Comparison of ENCODE assay signal across 8 cellular contexts in genomic region chr4:103075894-103076776, GRCh38. TPM values are rescaled to one million over a fixed set of nuclear protein-coding genes. Genes with fewer than 3 reads are reported as not detected.
DNase-seq lines count a peak whose midpoint lies in the region; ATAC-seq and TF ChIP-seq lines count a peak whose summit lies in the region.

Gene SLC9B2 (minus strand): TSS chr4:103076761. CDS start chr4:103067550, 9,211 bp downstream.

- no peaks in the 10 kb centered on the region for H3K9me3 Mint-ChIP-seq in chondrocyte (ENCODE audit: low read depth)

- peaks cover 2% of the 10 kb centered on the region for H3K36me3 Mint-ChIP-seq in chondrocyte (ENCODE audit: low read depth)

- peak; percentile 12 to 16 for DNase-seq in NCI-H187 (lab: John Stamatoyannopoulos, UW)
- DNase-seq in NCI-H187 treated with DMSO at 0.1 percent for 48 hours (lab: John Stamatoyannopoulos, UW), result no peak
- DNase-seq in NCI-H128 (lab: John Stamatoyannopoulos, UW; ENCODE audit: unreplicated experiment), result peak; percentile 9
- peak; percentile 37 to 42 for DNase-seq in activated CD4-positive, alpha-beta T cell treated with anti-CD3 and anti-CD28 coated beads for 24 hours (ENCODE audit: low read depth in 2 of 2)
- no peak for DNase-seq in chondrocyte (ENCODE audit: low spot score)
- DNase-seq in kidney tubule cell (ENCODE audit: low spot score), result peak; percentile 71
- peak; percentile 18 to 37 for DNase-seq in stimulated activated CD4-positive, alpha-beta T cell treated with anti-CD3 and anti-CD28 coated beads, Interleukin-1b, Interleukin-23, amount 100 ng/mL, for 1 hour (ENCODE audit: low read depth in 2 of 2)

- peak; percentile 59 for ATAC-seq in HG02678 (IDR thresholded peaks at IDR 0.05; ENCODE audit: unreplicated experiment)

- peak; percentile 50 for TF ChIP-seq CTCF in chondrocyte (IDR thresholded peaks at IDR 0.05)

- H3K27me3 Mint-ChIP-seq in chondrocyte (ENCODE audit: low read depth), result no peaks in the 10 kb centered on the region

- peaks cover 31% of the 10 kb centered on the region for H3K4me1 Mint-ChIP-seq in chondrocyte (ENCODE audit: low read depth)

- H3K4me3 Mint-ChIP-seq in chondrocyte (ENCODE audit: unreplicated experiment), result peak within 1 kb of the TSS; percentile 98

- peak within 1 kb of the TSS; percentile 98 for H3K27ac Mint-ChIP-seq in chondrocyte (ENCODE audit: unreplicated experiment)

RNA-seq across cellular contexts. Expression of gene SLC9B2, which starts in this region (rescaled TPM):
- total RNA-seq in chondrocyte, result 18.7 to 21.7 TPM (median 20.3 TPM) in 3 replicates

Comparison
In these comparisons a context has a peak if more than half of its experiments do, and no peak if none do; other contexts are left out.
1. DNase-seq: peak in NCI-H187 (2 of 2), NCI-H128 (single experiment), activated CD4-positive, alpha-beta T cell treated with anti-CD3 and anti-CD28 coated beads for 24 hours (2 of 2), kidney tubule cell (single experiment) and stimulated activated CD4-positive, alpha-beta T cell treated with anti-CD3 and anti-CD28 coated beads, Interleukin-1b, Interleukin-23, amount 100 ng/mL, for 1 hour (2 of 2); none in NCI-H187 treated with DMSO at 0.1 percent for 48 hours (single experiment) and chondrocyte (single experiment).